Comparison of ENCODE assay signal across 1 cellular context in genomic region chr21:34882719-34883131, GRCh38.
TF ChIP-seq lines count a peak whose summit lies in the region.

No MANE protein-coding gene starts in this region.

TF ChIP-seq in GM12878, 131 proteins besides CTCF, POLR2A, EP300 and RAD21 (continued from another document and continues in another):
- TF ChIP-seq RBBP5 (conservative IDR thresholded peaks at IDR 0.05) (no peak), MYC (IDR thresholded peaks at IDR 0.05; ENCODE audit: insufficient read depth, insufficient read length, insufficient replicate concordance, low read length, severe bottlenecking) (no peak), GABPA (IDR thresholded peaks at IDR 0.05; ENCODE audit: low read depth) (0 out of 2 replicates have a peak, but pooled peaks have one; percentile 17), NR2C2 (IDR thresholded peaks at IDR 0.05; ENCODE audit: borderline replicate concordance, control insufficient read depth, insufficient read length, low read depth) (no peak), SMARCA5 (IDR thresholded peaks at IDR 0.05) (no peak), REST (IDR thresholded peaks at IDR 0.05; ENCODE audit: low read depth, low read length) (no peak), SREBF2 (IDR thresholded peaks at IDR 0.05; ENCODE audit: low read length) (no peak), RCOR1 (conservative IDR thresholded peaks at IDR 0.05; ENCODE audit: low read depth, low read length) (0 out of 2 replicates have a peak, but pooled peaks have one; percentile 77), POLR2AphosphoS2 (IDR thresholded peaks at IDR 0.05; ENCODE audit: low read depth, low read length) (no peak), E2F4 (IDR thresholded peaks at IDR 0.05; ENCODE audit: low read depth, low read length) (no peak), NR2F1 (conservative IDR thresholded peaks at IDR 0.05) (no peak), JUNB (IDR thresholded peaks at IDR 0.05) (no peak), MAX (IDR thresholded peaks at IDR 0.05; ENCODE audit: low read depth, low read length) (no peak; the same call in 1 of the 2 replicates), SPI1 (IDR thresholded peaks at IDR 0.05; ENCODE audit: borderline replicate concordance, insufficient read depth, low read depth, low read length) (peak; percentile 78), POLR2AphosphoS5 (IDR thresholded peaks at IDR 0.05; ENCODE audit: low read length) (no peak), ZNF274 (IDR thresholded peaks at IDR 0.05; ENCODE audit: insufficient read depth, insufficient read length) (no peak), NBN (IDR thresholded peaks at IDR 0.05) (peak; percentile 68; the same call in 1 of the 2 replicates), YBX1 (IDR thresholded peaks at IDR 0.05) (no peak), GATAD2B (conservative IDR thresholded peaks at IDR 0.05; ENCODE audit: low read depth) (no peak), HDAC6 (IDR thresholded peaks at IDR 0.05; ENCODE audit: unreplicated experiment) (no peak), SKIL (IDR thresholded peaks at IDR 0.05; ENCODE audit: low read depth, poor library complexity, severe bottlenecking) (peak; percentile 30), FOS (IDR thresholded peaks at IDR 0.05; ENCODE audit: borderline replicate concordance, extremely low read depth, insufficient read length) (no peak), TCF7 (IDR thresholded peaks at IDR 0.05; ENCODE audit: borderline replicate concordance) (no peak), POU2F2 (IDR thresholded peaks at IDR 0.05; ENCODE audit: borderline replicate concordance, low read depth, low read length) (no peak), NR2C1 (IDR thresholded peaks at IDR 0.05) (no peak), SIN3A (IDR thresholded peaks at IDR 0.05; ENCODE audit: low read depth, low read length) (no peak), BCL3 (IDR thresholded peaks at IDR 0.05; ENCODE audit: borderline replicate concordance, insufficient read depth, low read depth, low read length, poor library complexity, severe bottlenecking) (no peak), SP1 (IDR thresholded peaks at IDR 0.05; ENCODE audit: low read depth, low read length) (no peak), MLLT1 (IDR thresholded peaks at IDR 0.05) (no peak), BHLHE40 (IDR thresholded peaks at IDR 0.05; ENCODE audit: borderline replicate concordance in 1 of 2, low read depth in 2 of 2, low read length in 1 of 2) (no peak), MXI1 (IDR thresholded peaks at IDR 0.05; ENCODE audit: low read depth, low read length) (no peak), HDAC2 (IDR thresholded peaks at IDR 0.05) (no peak), WRNIP1 (IDR thresholded peaks at IDR 0.05; ENCODE audit: borderline replicate concordance, low read depth, low read length) (no peak), CUX1 (IDR thresholded peaks at IDR 0.05; ENCODE audit: insufficient replicate concordance, low read depth, low read length) (no peak), STAT1 (conservative IDR thresholded peaks at IDR 0.05) (no peak), BMI1 (IDR thresholded peaks at IDR 0.05; ENCODE audit: borderline replicate concordance) (no peak; the same call in 1 of the 2 replicates), IRF4 (IDR thresholded peaks at IDR 0.05; ENCODE audit: low read depth, low read length) (no peak), USF2 (IDR thresholded peaks at IDR 0.05; ENCODE audit: borderline replicate concordance, low read depth, low read length) (no peak), PAX5 (IDR thresholded peaks at IDR 0.05; ENCODE audit: borderline replicate concordance, low read depth, low read length) (no peak), RELB (IDR thresholded peaks at IDR 0.05; ENCODE audit: low read depth) (peak; percentile 63), SREBF1 (IDR thresholded peaks at IDR 0.05; ENCODE audit: low read length) (no peak), ATF2 (IDR thresholded peaks at IDR 0.05; ENCODE audit: low read length) (peak; percentile 36; the same call in 1 of the 2 replicates), ZNF384 (IDR thresholded peaks at IDR 0.05; ENCODE audit: borderline replicate concordance, low read depth, low read length) (peak; percentile 79; the same call in 1 of the 2 replicates)
